ENCODE assay signal across 1 cellular context in the genomic region with DNA sequence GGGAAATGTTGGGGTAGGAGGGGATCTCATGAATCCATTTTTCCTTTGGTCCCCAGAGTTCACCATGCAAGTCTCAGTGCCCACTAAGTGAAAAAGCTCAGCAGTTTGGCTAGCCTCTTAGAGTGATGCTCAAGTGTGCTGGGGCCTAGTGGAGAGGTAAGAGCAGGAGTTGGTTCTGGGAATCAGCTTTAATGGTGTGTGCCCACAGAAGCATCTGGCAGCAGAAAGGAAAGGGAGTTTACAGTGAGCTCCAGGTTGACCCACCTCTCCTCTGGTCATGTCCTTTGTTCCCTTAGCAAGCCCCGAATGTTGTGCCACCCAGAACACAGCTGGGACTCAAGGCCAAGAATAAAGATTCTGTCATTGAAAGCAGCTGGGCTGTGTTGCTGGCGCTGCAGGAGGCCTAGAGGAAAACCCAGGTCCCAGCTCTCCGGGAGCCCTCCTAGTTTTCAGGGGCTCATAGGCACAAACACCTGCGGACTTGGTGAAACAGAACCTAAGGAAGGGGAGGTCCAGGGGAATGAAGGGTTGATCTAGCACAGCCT.
TF ChIP-seq lines count a peak whose summit lies in the region.

No MANE protein-coding gene starts in this region.

TF ChIP-seq in GM12878, 131 proteins besides CTCF, POLR2A, EP300 and RAD21:
- TF ChIP-seq, protein P1, sequence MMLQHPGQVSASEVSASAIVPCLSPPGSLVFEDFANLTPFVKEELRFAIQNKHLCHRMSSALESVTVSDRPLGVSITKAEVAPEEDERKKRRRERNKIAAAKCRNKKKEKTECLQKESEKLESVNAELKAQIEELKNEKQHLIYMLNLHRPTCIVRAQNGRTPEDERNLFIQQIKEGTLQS (IDR thresholded peaks at IDR 0.05; ENCODE audit: borderline replicate concordance, extremely low read depth, low read depth, low read length): no peak
- TF ChIP-seq EZH2 (IDR thresholded peaks at IDR 0.05; ENCODE audit: borderline replicate concordance, control insufficient read depth, low read depth, low read length) (no peak), TAF1 (IDR thresholded peaks at IDR 0.05; ENCODE audit: borderline replicate concordance, low read depth, low read length) (no peak), ASH2L (IDR thresholded peaks at IDR 0.05; ENCODE audit: borderline replicate concordance, low read depth) (no peak), HCFC1 (IDR thresholded peaks at IDR 0.05; ENCODE audit: low read length) (no peak), ZNF622 (IDR thresholded peaks at IDR 0.05) (no peak), FOXK2 (IDR thresholded peaks at IDR 0.05) (no peak)
- TF ChIP-seq, protein P2, sequence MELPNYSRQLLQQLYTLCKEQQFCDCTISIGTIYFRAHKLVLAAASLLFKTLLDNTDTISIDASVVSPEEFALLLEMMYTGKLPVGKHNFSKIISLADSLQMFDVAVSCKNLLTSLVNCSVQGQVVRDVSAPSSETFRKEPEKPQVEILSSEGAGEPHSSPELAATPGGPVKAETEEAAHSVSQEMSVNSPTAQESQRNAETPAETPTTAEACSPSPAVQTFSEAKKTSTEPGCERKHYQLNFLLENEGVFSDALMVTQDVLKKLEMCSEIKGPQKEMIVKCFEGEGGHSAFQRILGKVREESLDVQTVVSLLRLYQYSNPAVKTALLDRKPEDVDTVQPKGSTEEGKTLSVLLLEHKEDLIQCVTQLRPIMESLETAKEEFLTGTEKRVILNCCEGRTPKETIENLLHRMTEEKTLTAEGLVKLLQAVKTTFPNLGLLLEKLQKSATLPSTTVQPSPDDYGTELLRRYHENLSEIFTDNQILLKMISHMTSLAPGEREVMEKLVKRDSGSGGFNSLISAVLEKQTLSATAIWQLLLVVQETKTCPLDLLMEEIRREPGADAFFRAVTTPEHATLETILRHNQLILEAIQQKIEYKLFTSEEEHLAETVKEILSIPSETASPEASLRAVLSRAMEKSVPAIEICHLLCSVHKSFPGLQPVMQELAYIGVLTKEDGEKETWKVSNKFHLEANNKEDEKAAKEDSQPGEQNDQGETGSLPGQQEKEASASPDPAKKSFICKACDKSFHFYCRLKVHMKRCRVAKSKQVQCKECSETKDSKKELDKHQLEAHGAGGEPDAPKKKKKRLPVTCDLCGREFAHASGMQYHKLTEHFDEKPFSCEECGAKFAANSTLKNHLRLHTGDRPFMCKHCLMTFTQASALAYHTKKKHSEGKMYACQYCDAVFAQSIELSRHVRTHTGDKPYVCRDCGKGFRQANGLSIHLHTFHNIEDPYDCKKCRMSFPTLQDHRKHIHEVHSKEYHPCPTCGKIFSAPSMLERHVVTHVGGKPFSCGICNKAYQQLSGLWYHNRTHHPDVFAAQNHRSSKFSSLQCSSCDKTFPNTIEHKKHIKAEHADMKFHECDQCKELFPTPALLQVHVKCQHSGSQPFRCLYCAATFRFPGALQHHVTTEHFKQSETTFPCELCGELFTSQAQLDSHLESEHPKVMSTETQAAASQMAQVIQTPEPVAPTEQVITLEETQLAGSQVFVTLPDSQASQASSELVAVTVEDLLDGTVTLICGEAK (IDR thresholded peaks at IDR 0.05; ENCODE audit: borderline replicate concordance): no peak
- TF ChIP-seq, protein P3, sequence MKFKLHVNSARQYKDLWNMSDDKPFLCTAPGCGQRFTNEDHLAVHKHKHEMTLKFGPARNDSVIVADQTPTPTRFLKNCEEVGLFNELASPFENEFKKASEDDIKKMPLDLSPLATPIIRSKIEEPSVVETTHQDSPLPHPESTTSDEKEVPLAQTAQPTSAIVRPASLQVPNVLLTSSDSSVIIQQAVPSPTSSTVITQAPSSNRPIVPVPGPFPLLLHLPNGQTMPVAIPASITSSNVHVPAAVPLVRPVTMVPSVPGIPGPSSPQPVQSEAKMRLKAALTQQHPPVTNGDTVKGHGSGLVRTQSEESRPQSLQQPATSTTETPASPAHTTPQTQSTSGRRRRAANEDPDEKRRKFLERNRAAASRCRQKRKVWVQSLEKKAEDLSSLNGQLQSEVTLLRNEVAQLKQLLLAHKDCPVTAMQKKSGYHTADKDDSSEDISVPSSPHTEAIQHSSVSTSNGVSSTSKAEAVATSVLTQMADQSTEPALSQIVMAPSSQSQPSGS (IDR thresholded peaks at IDR 0.05; ENCODE audit: low read length): no peak
- TF ChIP-seq, protein P4, sequence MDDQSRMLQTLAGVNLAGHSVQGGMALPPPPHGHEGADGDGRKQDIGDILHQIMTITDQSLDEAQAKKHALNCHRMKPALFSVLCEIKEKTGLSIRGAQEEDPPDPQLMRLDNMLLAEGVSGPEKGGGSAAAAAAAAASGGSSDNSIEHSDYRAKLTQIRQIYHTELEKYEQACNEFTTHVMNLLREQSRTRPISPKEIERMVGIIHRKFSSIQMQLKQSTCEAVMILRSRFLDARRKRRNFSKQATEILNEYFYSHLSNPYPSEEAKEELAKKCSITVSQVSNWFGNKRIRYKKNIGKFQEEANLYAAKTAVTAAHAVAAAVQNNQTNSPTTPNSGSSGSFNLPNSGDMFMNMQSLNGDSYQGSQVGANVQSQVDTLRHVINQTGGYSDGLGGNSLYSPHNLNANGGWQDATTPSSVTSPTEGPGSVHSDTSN (IDR thresholded peaks at IDR 0.05; ENCODE audit: insufficient replicate concordance, low read depth, low read length): no peak
- TF ChIP-seq, protein P5, sequence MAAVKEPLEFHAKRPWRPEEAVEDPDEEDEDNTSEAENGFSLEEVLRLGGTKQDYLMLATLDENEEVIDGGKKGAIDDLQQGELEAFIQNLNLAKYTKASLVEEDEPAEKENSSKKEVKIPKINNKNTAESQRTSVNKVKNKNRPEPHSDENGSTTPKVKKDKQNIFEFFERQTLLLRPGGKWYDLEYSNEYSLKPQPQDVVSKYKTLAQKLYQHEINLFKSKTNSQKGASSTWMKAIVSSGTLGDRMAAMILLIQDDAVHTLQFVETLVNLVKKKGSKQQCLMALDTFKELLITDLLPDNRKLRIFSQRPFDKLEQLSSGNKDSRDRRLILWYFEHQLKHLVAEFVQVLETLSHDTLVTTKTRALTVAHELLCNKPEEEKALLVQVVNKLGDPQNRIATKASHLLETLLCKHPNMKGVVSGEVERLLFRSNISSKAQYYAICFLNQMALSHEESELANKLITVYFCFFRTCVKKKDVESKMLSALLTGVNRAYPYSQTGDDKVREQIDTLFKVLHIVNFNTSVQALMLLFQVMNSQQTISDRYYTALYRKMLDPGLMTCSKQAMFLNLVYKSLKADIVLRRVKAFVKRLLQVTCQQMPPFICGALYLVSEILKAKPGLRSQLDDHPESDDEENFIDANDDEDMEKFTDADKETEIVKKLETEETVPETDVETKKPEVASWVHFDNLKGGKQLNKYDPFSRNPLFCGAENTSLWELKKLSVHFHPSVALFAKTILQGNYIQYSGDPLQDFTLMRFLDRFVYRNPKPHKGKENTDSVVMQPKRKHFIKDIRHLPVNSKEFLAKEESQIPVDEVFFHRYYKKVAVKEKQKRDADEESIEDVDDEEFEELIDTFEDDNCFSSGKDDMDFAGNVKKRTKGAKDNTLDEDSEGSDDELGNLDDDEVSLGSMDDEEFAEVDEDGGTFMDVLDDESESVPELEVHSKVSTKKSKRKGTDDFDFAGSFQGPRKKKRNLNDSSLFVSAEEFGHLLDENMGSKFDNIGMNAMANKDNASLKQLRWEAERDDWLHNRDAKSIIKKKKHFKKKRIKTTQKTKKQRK (IDR thresholded peaks at IDR 0.05; ENCODE audit: low read depth, low read length): no peak
